2 cellular contexts compared by ENCODE assay signal in genomic region chr5:178115136-178115834, GRCh38.
TF ChIP-seq lines count a peak whose summit lies in the region.

No MANE protein-coding gene starts in this region.

TF ChIP-seq in HCT116, 20 proteins besides CTCF, POLR2A, EP300 and RAD21:
- TF ChIP-seq POLR2AphosphoS5 (IDR thresholded peaks at IDR 0.05; ENCODE audit: low read depth, low read length) (no peak), REST (IDR thresholded peaks at IDR 0.05; ENCODE audit: low read depth) (no peak), CEBPB (IDR thresholded peaks at IDR 0.05; ENCODE audit: low read depth) (no peak), JUND (IDR thresholded peaks at IDR 0.05) (no peak), ZNF274 (IDR thresholded peaks at IDR 0.05; ENCODE audit: low read depth, low read length) (no peak), ELF1 (IDR thresholded peaks at IDR 0.05; ENCODE audit: borderline replicate concordance, low read depth) (no peak), EGR1 (IDR thresholded peaks at IDR 0.05; ENCODE audit: low read depth) (no peak), FOSL1 (IDR thresholded peaks at IDR 0.05; ENCODE audit: low read depth) (no peak), EZH2phosphoT487 (IDR thresholded peaks at IDR 0.05; ENCODE audit: borderline replicate concordance) (no peak), MAX (IDR thresholded peaks at IDR 0.05) (no peak), CBX3 (IDR thresholded peaks at IDR 0.05; ENCODE audit: low read depth) (no peak), ZFX (IDR thresholded peaks at IDR 0.05) (no peak)
- TF ChIP-seq, protein P1, sequence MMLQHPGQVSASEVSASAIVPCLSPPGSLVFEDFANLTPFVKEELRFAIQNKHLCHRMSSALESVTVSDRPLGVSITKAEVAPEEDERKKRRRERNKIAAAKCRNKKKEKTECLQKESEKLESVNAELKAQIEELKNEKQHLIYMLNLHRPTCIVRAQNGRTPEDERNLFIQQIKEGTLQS (IDR thresholded peaks at IDR 0.05), result no peak

TF ChIP-seq in K562, 482 proteins besides CTCF, POLR2A, EP300 and RAD21:
- TF ChIP-seq ESRRA (IDR thresholded peaks at IDR 0.05; ENCODE audit: borderline replicate concordance, low read depth), result no peak
- TF ChIP-seq, protein P2, sequence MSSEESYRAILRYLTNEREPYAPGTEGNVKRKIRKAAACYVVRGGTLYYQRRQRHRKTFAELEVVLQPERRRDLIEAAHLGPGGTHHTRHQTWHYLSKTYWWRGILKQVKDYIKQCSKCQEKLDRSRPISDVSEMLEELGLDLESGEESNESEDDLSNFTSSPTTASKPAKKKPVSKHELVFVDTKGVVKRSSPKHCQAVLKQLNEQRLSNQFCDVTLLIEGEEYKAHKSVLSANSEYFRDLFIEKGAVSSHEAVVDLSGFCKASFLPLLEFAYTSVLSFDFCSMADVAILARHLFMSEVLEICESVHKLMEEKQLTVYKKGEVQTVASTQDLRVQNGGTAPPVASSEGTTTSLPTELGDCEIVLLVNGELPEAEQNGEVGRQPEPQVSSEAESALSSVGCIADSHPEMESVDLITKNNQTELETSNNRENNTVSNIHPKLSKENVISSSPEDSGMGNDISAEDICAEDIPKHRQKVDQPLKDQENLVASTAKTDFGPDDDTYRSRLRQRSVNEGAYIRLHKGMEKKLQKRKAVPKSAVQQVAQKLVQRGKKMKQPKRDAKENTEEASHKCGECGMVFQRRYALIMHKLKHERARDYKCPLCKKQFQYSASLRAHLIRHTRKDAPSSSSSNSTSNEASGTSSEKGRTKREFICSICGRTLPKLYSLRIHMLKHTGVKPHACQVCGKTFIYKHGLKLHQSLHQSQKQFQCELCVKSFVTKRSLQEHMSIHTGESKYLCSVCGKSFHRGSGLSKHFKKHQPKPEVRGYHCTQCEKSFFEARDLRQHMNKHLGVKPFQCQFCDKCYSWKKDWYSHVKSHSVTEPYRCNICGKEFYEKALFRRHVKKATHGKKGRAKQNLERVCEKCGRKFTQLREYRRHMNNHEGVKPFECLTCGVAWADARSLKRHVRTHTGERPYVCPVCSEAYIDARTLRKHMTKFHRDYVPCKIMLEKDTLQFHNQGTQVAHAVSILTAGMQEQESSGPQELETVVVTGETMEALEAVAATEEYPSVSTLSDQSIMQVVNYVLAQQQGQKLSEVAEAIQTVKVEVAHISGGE (CRISPR knock-in tag; IDR thresholded peaks at IDR 0.05), result peak in 1 of 3 experiments; percentile 17; a peak in 1 of 6 replicates
- TF ChIP-seq, protein P3, sequence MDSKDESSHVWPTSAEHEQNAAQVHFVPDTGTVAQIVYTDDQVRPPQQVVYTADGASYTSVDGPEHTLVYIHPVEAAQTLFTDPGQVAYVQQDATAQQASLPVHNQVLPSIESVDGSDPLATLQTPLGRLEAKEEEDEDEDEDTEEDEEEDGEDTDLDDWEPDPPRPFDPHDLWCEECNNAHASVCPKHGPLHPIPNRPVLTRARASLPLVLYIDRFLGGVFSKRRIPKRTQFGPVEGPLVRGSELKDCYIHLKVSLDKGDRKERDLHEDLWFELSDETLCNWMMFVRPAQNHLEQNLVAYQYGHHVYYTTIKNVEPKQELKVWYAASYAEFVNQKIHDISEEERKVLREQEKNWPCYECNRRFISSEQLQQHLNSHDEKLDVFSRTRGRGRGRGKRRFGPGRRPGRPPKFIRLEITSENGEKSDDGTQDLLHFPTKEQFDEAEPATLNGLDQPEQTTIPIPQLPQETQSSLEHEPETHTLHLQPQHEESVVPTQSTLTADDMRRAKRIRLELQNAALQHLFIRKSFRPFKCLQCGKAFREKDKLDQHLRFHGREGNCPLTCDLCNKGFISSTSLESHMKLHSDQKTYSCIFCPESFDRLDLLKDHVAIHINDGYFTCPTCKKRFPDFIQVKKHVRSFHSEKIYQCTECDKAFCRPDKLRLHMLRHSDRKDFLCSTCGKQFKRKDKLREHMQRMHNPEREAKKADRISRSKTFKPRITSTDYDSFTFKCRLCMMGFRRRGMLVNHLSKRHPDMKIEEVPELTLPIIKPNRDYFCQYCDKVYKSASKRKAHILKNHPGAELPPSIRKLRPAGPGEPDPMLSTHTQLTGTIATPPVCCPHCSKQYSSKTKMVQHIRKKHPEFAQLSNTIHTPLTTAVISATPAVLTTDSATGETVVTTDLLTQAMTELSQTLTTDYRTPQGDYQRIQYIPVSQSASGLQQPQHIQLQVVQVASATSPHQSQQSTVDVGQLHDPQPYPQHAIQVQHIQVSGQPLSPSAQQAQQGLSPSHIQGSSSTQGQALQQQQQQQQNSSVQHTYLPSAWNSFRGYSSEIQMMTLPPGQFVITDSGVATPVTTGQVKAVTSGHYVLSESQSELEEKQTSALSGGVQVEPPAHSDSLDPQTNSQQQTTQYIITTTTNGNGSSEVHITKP (IDR thresholded peaks at IDR 0.05; ENCODE audit: partially characterized antibody), result peak; percentile 74
